In the genomic region with DNA sequence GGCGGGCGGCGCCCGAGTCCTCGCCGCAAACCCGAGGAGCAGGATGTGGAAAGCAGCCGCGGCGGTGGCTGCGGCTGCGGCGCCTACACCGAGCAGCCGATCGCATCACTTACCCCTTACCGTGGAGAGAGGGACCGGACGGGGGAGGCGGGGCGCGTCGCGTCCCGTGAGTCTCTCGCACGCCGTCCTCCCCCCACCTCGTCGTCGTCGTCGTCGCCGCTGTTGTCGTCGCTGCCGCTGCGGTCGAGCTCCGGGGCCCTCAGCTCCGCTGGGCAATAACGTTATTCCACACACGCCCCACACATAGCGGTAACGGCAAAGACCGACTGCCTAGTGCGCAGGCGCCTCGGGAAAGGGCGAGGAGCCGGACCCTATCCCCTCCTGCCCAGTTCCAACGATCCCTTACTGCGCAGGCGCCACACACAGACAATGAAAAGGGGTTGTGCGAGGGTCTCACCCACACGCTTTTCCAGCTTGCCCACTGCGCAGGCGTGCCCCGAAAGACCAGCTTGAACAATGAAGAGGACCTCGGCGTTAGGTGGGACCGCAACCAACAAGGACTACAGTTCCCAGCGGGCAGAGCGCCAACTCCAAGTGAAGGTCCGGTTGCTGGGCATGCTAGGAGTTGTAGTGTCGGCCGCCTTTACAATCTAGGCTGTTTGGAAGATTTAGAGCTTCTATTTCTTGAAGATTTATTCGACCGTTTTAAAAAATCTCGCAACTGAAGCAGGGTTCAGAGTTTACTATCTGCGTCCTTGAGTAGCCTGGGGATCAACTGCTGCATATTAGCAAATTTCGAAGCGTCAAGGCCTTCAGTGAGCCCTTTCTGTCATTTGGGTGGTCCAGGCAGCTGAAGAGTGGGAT, we compare ENCODE assay signal across 1 cellular context.
TF ChIP-seq lines count a peak whose summit lies in the region.

A gene (minus strand): TSS at position 355 of the 864 bp plus-strand sequence. CDS start 30,001 bp downstream, outside the sequence.

TF ChIP-seq in K562, 482 proteins besides CTCF, POLR2A, EP300 and RAD21 (continued from another document):
- TF ChIP-seq, protein P1, sequence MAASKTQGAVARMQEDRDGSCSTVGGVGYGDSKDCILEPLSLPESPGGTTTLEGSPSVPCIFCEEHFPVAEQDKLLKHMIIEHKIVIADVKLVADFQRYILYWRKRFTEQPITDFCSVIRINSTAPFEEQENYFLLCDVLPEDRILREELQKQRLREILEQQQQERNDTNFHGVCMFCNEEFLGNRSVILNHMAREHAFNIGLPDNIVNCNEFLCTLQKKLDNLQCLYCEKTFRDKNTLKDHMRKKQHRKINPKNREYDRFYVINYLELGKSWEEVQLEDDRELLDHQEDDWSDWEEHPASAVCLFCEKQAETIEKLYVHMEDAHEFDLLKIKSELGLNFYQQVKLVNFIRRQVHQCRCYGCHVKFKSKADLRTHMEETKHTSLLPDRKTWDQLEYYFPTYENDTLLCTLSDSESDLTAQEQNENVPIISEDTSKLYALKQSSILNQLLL (CRISPR knock-in tag; IDR thresholded peaks at IDR 0.05; ENCODE audit: borderline replicate concordance), result no peak
- TF ChIP-seq HCFC1 (IDR thresholded peaks at IDR 0.05; ENCODE audit: low read depth, low read length), result peak; percentile 96
- TF ChIP-seq NCOR1 (IDR thresholded peaks at IDR 0.05), result no peak
- TF ChIP-seq, protein P2, sequence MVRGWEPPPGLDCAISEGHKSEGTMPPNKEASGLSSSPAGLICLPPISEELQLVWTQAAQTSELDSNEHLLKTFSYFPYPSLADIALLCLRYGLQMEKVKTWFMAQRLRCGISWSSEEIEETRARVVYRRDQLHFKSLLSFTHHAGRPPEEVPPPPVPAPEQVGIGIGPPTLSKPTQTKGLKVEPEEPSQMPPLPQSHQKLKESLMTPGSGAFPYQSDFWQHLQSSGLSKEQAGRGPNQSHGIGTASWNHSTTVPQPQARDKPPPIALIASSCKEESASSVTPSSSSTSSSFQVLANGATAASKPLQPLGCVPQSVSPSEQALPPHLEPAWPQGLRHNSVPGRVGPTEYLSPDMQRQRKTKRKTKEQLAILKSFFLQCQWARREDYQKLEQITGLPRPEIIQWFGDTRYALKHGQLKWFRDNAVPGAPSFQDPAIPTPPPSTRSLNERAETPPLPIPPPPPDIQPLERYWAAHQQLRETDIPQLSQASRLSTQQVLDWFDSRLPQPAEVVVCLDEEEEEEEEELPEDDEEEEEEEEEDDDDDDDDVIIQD (CRISPR knock-in tag; IDR thresholded peaks at IDR 0.05), result no peak
- TF ChIP-seq LARP7 (IDR thresholded peaks at IDR 0.05), result no peak
- no peak; the same call in 1 of the 2 replicates for TF ChIP-seq BCL6 (CRISPR knock-in tag; IDR thresholded peaks at IDR 0.05)
- TF ChIP-seq, protein P3, sequence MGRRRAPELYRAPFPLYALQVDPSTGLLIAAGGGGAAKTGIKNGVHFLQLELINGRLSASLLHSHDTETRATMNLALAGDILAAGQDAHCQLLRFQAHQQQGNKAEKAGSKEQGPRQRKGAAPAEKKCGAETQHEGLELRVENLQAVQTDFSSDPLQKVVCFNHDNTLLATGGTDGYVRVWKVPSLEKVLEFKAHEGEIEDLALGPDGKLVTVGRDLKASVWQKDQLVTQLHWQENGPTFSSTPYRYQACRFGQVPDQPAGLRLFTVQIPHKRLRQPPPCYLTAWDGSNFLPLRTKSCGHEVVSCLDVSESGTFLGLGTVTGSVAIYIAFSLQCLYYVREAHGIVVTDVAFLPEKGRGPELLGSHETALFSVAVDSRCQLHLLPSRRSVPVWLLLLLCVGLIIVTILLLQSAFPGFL (CRISPR knock-in tag; IDR thresholded peaks at IDR 0.05), result no peak
- TF ChIP-seq TRIM28 (IDR thresholded peaks at IDR 0.05), result no peak
